Comparison of ENCODE assay signal across 23 cellular contexts in genomic region chr15:44574734-44575133, GRCh38. TPM values are rescaled to one million over a fixed set of nuclear protein-coding genes. Genes with fewer than 3 reads are reported as not detected.
A peak's percentile ranks its signal among the peaks of the same experiment; 100 is the strongest.
DNase-seq lines count a peak whose midpoint lies in the region; ATAC-seq and TF ChIP-seq lines count a peak whose summit lies in the region.
"Had no signal": no experiment of that assay in that cellular context is flagged by ENCODE, and none has a peak within 500 bp of the region (broad histone marks: within the 10 kb centered on the region; RNA-seq: fewer than 3 reads in every experiment).

No MANE protein-coding gene starts in this region.

- H3K27ac Mint-ChIP-seq in T-helper 1 cell treated with Interleukin-12 subunit alpha and Interleukin-12 subunit beta and Interleukin-4 antibody, amounts not matched to agents 30 μg/mL and 1 μg/mL, for 36 hours = peak overlapping the region; percentile 8
- peak overlapping the region; percentile 71 for H3K27ac Mint-ChIP-seq in central memory CD8-positive, alpha-beta T cell (ENCODE audit: low read depth)
- peak overlapping the region; percentile 35 for H3K27ac Mint-ChIP-seq in stimulated activated memory B cell treated with anti-CD40 and anti-IgM and Interleukin-4, amounts not matched to agents 10 μg/mL and 1 μg/mL and 100 μg/mL, for 72 hours
- H3K27ac Mint-ChIP-seq: activated naive CD8-positive, alpha-beta T cell; GM23338 had no signal

- intact Hi-C loops in left ventricle myocardium superior (cut with micrococcal nuclease) (no loop called here), cardiac septum (cut with DNase I) (no loop called here)

- H3K79me2 ChIP-seq in MM.1S (ENCODE audit: low read length) = no peaks in the 10 kb centered on the region

- no peak overlapping the region for H2AFZ ChIP-seq in MM.1S (ENCODE audit: low read length)
- H2AFZ ChIP-seq: GM23338 had no signal

- no peaks in the 10 kb centered on the region for H4K20me1 ChIP-seq in MM.1S (ENCODE audit: insufficient read depth, low read length)

- no peak for TF ChIP-seq CTCF in MM.1S (IDR thresholded peaks at IDR 0.05; ENCODE audit: low read length)

- H3K36me3 ChIP-seq in MM.1S (replicated peaks; ENCODE audit: insufficient read depth, low read length) = no peaks in the 10 kb centered on the region; the same call in 1 of the 2 replicates

- peaks cover 8% of the 10 kb centered on the region for H3K4me1 Mint-ChIP-seq in T-helper 1 cell treated with Interleukin-12 subunit alpha and Interleukin-12 subunit beta and Interleukin-4 antibody, amounts not matched to agents 30 μg/mL and 1 μg/mL, for 36 hours (ENCODE audit: low read depth)
- H3K4me1 Mint-ChIP-seq in central memory CD8-positive, alpha-beta T cell = peaks cover 6% of the 10 kb centered on the region
- no peaks in the 10 kb centered on the region for H3K4me1 Mint-ChIP-seq in stimulated activated memory B cell treated with anti-CD40 and anti-IgM and Interleukin-4, amounts not matched to agents 10 μg/mL and 1 μg/mL and 100 μg/mL, for 72 hours
- H3K4me1 Mint-ChIP-seq: GM23338 had no signal

- H3K4me3 ChIP-seq in MM.1S (ENCODE audit: low read length) = no peak overlapping the region
- H3K4me3 ChIP-seq: gastrocnemius medialis, GM23338, skin epidermis, tibial nerve had no signal

- no peaks in the 10 kb centered on the region for H3K9me3 Mint-ChIP-seq in T-helper 1 cell treated with Interleukin-12 subunit alpha and Interleukin-12 subunit beta and Interleukin-4 antibody, amounts not matched to agents 30 μg/mL and 1 μg/mL, for 36 hours
- H3K9me3 Mint-ChIP-seq in central memory CD8-positive, alpha-beta T cell = no peaks in the 10 kb centered on the region
- H3K9me3 Mint-ChIP-seq in stimulated activated memory B cell treated with anti-CD40 and anti-IgM and Interleukin-4, amounts not matched to agents 10 μg/mL and 1 μg/mL and 100 μg/mL, for 72 hours = no peaks in the 10 kb centered on the region
- H3K9me3 Mint-ChIP-seq: GM23338 had no signal

- H3K9me3 ChIP-seq in MM.1S (replicated peaks; ENCODE audit: insufficient read depth, low read length) = no peaks in the 10 kb centered on the region
- H3K9me3 ChIP-seq: gastrocnemius medialis, tibial nerve had no signal

- no peak overlapping the region for H3K4me3 Mint-ChIP-seq in T-helper 1 cell treated with Interleukin-12 subunit alpha and Interleukin-12 subunit beta and Interleukin-4 antibody, amounts not matched to agents 30 μg/mL and 1 μg/mL, for 36 hours
- H3K4me3 Mint-ChIP-seq in central memory CD8-positive, alpha-beta T cell = no peak overlapping the region
- H3K4me3 Mint-ChIP-seq in stimulated activated memory B cell treated with anti-CD40 and anti-IgM and Interleukin-4, amounts not matched to agents 10 μg/mL and 1 μg/mL and 100 μg/mL, for 72 hours = no peak overlapping the region
- H3K4me3 Mint-ChIP-seq: activated naive CD8-positive, alpha-beta T cell; GM23338 had no signal

- H3K4me2 ChIP-seq in MM.1S (ENCODE audit: low read depth, low read length) = no peak overlapping the region
- H3K4me2 ChIP-seq: GM23338 had no signal

- ATAC-seq in left ventricle myocardium superior = peak; percentile 57
- ATAC-seq in central memory CD8-positive, alpha-beta T cell (replicated peaks; ENCODE audit: extremely low read depth, poor library complexity, severe bottlenecking) = no peak
- no peak for ATAC-seq in stimulated activated memory B cell treated with anti-CD40 and anti-IgM and Interleukin-4, amounts not matched to agents 10 μg/mL and 1 μg/mL and 100 μg/mL, for 72 hours
- ATAC-seq: gastrocnemius medialis, GM23338, left colon had no signal

- no peaks in the 10 kb centered on the region for H3K27me3 ChIP-seq in MM.1S (replicated peaks; ENCODE audit: insufficient read depth, low read length)
- H3K27me3 ChIP-seq: gastrocnemius medialis, tibial nerve had no signal

- no peak overlapping the region for H3K27ac ChIP-seq in MM.1S (ENCODE audit: low read length)
- H3K27ac ChIP-seq: 22Rv1, tibial nerve had no signal

- DNase-seq in T-helper 1 cell (no peak), left ventricle myocardium superior (no peak), cardiac septum (ENCODE audit: low spot score) (no peak), MM.1S (no peak), NCI-H1105 treated with DMSO at 0.1 percent for 48 hours (lab: John Stamatoyannopoulos, UW) (no peak)
- DNase-seq in central memory CD8-positive, alpha-beta T cell (ENCODE audit: low spot score in 2 of 2) = no peak
- DNase-seq: activated CD4-positive, alpha-beta T cell treated with anti-CD3 and anti-CD28 coated beads, Interleukin-2, amount 50 U/mL, for 48 hours; activated CD4-positive, CD25-positive, alpha-beta regulatory T cell; caudate nucleus; DMS53; gastrocnemius medialis; left colon; mesendoderm; NCI-H1436 treated with DMSO at 0.1 percent for 48 hours; NCI-H446; occipital lobe had no signal

- no peaks in the 10 kb centered on the region for H3K27me3 Mint-ChIP-seq in T-helper 1 cell treated with Interleukin-12 subunit alpha and Interleukin-12 subunit beta and Interleukin-4 antibody, amounts not matched to agents 30 μg/mL and 1 μg/mL, for 36 hours (ENCODE audit: low read depth)
- H3K27me3 Mint-ChIP-seq in central memory CD8-positive, alpha-beta T cell = no peaks in the 10 kb centered on the region
- no peaks in the 10 kb centered on the region for H3K27me3 Mint-ChIP-seq in stimulated activated memory B cell treated with anti-CD40 and anti-IgM and Interleukin-4, amounts not matched to agents 10 μg/mL and 1 μg/mL and 100 μg/mL, for 72 hours
- H3K27me3 Mint-ChIP-seq: activated naive CD8-positive, alpha-beta T cell had no signal

- H3K9ac ChIP-seq in MM.1S (ENCODE audit: low read length) = no peak overlapping the region

- H3K4me1 ChIP-seq in MM.1S (ENCODE audit: low read length) = peaks cover 14% of the 10 kb centered on the region
- H3K4me1 ChIP-seq: gastrocnemius medialis had no signal

- H3F3A ChIP-seq in MM.1S (ENCODE audit: insufficient read depth, low read length) = peaks cover 11% of the 10 kb centered on the region; the same call in 1 of the 2 replicates

- peaks cover 23% of the 10 kb centered on the region for H3K36me3 Mint-ChIP-seq in T-helper 1 cell treated with Interleukin-12 subunit alpha and Interleukin-12 subunit beta and Interleukin-4 antibody, amounts not matched to agents 30 μg/mL and 1 μg/mL, for 36 hours (ENCODE audit: low read depth)
- peaks cover 29% of the 10 kb centered on the region for H3K36me3 Mint-ChIP-seq in central memory CD8-positive, alpha-beta T cell (ENCODE audit: insufficient read depth)
- peaks cover 13% of the 10 kb centered on the region for H3K36me3 Mint-ChIP-seq in stimulated activated memory B cell treated with anti-CD40 and anti-IgM and Interleukin-4, amounts not matched to agents 10 μg/mL and 1 μg/mL and 100 μg/mL, for 72 hours
- H3K36me3 Mint-ChIP-seq: activated naive CD8-positive, alpha-beta T cell had no signal

- no peaks in the 10 kb centered on the region for H3K9me2 ChIP-seq in MM.1S (replicated peaks; ENCODE audit: insufficient read depth, low read length)

RNA-seq across cellular contexts. Expression of gene EIF3J, which starts 37.8 kb away (rescaled TPM):
- total RNA-seq in left ventricle myocardium superior (99.3 TPM), cardiac septum (78.4 TPM)

Comparison
In these comparisons a context has a peak if more than half of its experiments do, and no peak if none do; other contexts are left out.
1. H3K27ac Mint-ChIP-seq: peak in every context shown above with its lines; median percentile 71 in central memory CD8-positive, alpha-beta T cell; 35 in stimulated activated memory B cell treated with anti-CD40 and anti-IgM and Interleukin-4, amounts not matched to agents 10 μg/mL and 1 μg/mL and 100 μg/mL, for 72 hours; 8 in T-helper 1 cell treated with Interleukin-12 subunit alpha and Interleukin-12 subunit beta and Interleukin-4 antibody, amounts not matched to agents 30 μg/mL and 1 μg/mL, for 36 hours.